In genomic region chr18:73479472-73479871, GRCh38 we compare ENCODE assay signal across 22 cellular contexts.
DNase-seq lines count a peak whose midpoint lies in the region; ATAC-seq, FAIRE-seq and TF ChIP-seq lines count a peak whose summit lies in the region.
"Had no signal": no experiment of that assay in that cellular context is flagged by ENCODE, and none has a peak within 500 bp of the region (broad histone marks: within the 10 kb centered on the region; RNA-seq: fewer than 3 reads in every experiment).

No MANE protein-coding gene starts in this region.

- in situ Hi-C loops in GM23248 (cut with MboI) = no loop called here

- no peak for TF ChIP-seq CTCF in fibroblast of lung (conservative IDR thresholded peaks at IDR 0.05 in 1 of 2, IDR thresholded peaks at IDR 0.05 in 1 of 2; ENCODE audit: low read depth in 1 of 2, low read length in 2 of 2)
- TF ChIP-seq CTCF in pancreas (IDR thresholded peaks at IDR 0.05) = no peak

- H3K27me3 ChIP-seq in GM23248 (replicated peaks; ENCODE audit: insufficient read depth) = no peaks in the 10 kb centered on the region
- H3K27me3 ChIP-seq in adipocyte (replicated peaks; ENCODE audit: control insufficient read depth, insufficient read depth, low read length) = no peaks in the 10 kb centered on the region
- no peaks in the 10 kb centered on the region for H3K27me3 ChIP-seq in fibroblast of lung (ENCODE audit: control insufficient read depth, insufficient read depth, low read length)
- H3K27me3 ChIP-seq in pancreas = no peaks in the 10 kb centered on the region

- intact Hi-C loops in pancreas (cut with DNase I) = no loop called here

- no peak for FAIRE-seq in pancreas (lab: Jason Lieb, UNC)
- FAIRE-seq: GM12878, H1 had no signal

- 14 to 24% methylated on average over 2 of the region's 2 CpGs for WGBS in GM23248 (ENCODE audit: low coverage in 1 of 2, low lambda C conversion rate in 2 of 2, missing lambda C conversion rate in 2 of 2), 2 experiments
- WGBS in pancreas, 2 donors = 47 to 57% methylated on average over 2 of the region's 2 CpGs

- H4K20me1 ChIP-seq in GM23248 (ENCODE audit: insufficient read depth) (no peaks in the 10 kb centered on the region), fibroblast of lung (ENCODE audit: control insufficient read depth, extremely low read depth, insufficient read depth, low read length) (no peaks in the 10 kb centered on the region)

- peaks cover 13% of the 10 kb centered on the region for H3K4me1 ChIP-seq in GM23248 (ENCODE audit: insufficient read depth)
- no peaks in the 10 kb centered on the region for H3K4me1 ChIP-seq in adipocyte (ENCODE audit: control insufficient read depth, insufficient read depth, low read length)
- H3K4me1 ChIP-seq in fibroblast of lung (ENCODE audit: control insufficient read depth, extremely low read depth, insufficient read depth, low read length) = no peaks in the 10 kb centered on the region
- no peaks in the 10 kb centered on the region for H3K4me1 ChIP-seq in pancreas
- H3K4me1 ChIP-seq: lower lobe of right lung had no signal

- no peaks in the 10 kb centered on the region for H3K36me3 ChIP-seq in GM23248 (ENCODE audit: low read depth)
- no peaks in the 10 kb centered on the region for H3K36me3 ChIP-seq in adipocyte (ENCODE audit: control insufficient read depth, insufficient read depth, low read length, severe bottlenecking)
- no peaks in the 10 kb centered on the region for H3K36me3 ChIP-seq in fibroblast of lung (ENCODE audit: control insufficient read depth, insufficient read depth, low read length)
- H3K36me3 ChIP-seq in pancreas = no peaks in the 10 kb centered on the region
- H3K36me3 ChIP-seq: lower lobe of right lung had no signal

- DNase-seq in GM23248 = peak; percentile 75
- peak; percentile 18 for DNase-seq in adipocyte (ENCODE audit: low read depth)
- peak; percentile 34 to 45 for DNase-seq in fibroblast of lung (ENCODE audit: low read depth in 2 of 2)
- DNase-seq in activated naive CD4-positive, alpha-beta T cell treated with anti-CD3 and anti-CD28 coated beads, Interleukin-2, amount 50 U/mL, for 16 hours = no peak
- DNase-seq in COLO668 (lab: John Stamatoyannopoulos, UW; ENCODE audit: unreplicated experiment) = no peak
- no peak for DNase-seq in pancreas
- DNase-seq in amniotic stem cell (lab: John Stamatoyannopoulos, UW) = no peak
- DNase-seq: activated CD4-positive, alpha-beta T cell treated with anti-CD3 and anti-CD28 coated beads, Interleukin-2, amount 50 U/mL, for 1 hour; CD8-positive, alpha-beta T cell; effector CD8-positive, alpha-beta T cell; erythroblast; kidney glomerular epithelial cell; lower lobe of right lung; NCI-H1694; right cardiac atrium; stimulated activated naive CD8-positive, alpha-beta T cell treated with anti-CD3 and anti-CD28 coated beads, Interleukin-15, Interleukin-2, amounts not matched to agents 100 U/mL and 50 U/mL, for 24 hours; T-helper 2 cell had no signal

- H3K9me2 ChIP-seq in GM23248 (ENCODE audit: insufficient read depth) = no peaks in the 10 kb centered on the region

- ATAC-seq in pancreas = no peak
- ATAC-seq: activated naive CD4-positive, alpha-beta T cell treated with anti-CD3 and anti-CD28 coated beads, Interleukin-2, amount 50 U/mL, for 72 hours; CD8-positive, alpha-beta T cell; GM12878; lower lobe of right lung; right cardiac atrium; stimulated activated naive CD8-positive, alpha-beta T cell treated with anti-CD3 and anti-CD28 coated beads, Interleukin-15, Interleukin-2, amounts not matched to agents 100 U/mL and 50 U/mL, for 24 hours had no signal

- H3K4me3 ChIP-seq in GM23248 (no peak overlapping the region), adipocyte (ENCODE audit: low read length) (no peak overlapping the region), fibroblast of lung (replicated peaks in 1 of 4; ENCODE audit: control extremely low read depth in 1 of 4, insufficient read depth in 1 of 4, low read depth in 3 of 4, low read length in 4 of 4) (no peak overlapping the region), pancreas (no peak overlapping the region)
- H3K4me3 ChIP-seq: GM12878, lower lobe of right lung, SK-N-MC had no signal

- H3K27ac ChIP-seq in GM23248 = no peak overlapping the region
- H3K27ac ChIP-seq in fibroblast of lung (ENCODE audit: insufficient read depth, low read length) = no peak overlapping the region
- H3K27ac ChIP-seq in pancreas = no peak overlapping the region
- H3K27ac ChIP-seq: lower lobe of right lung, RWPE1, SK-N-MC had no signal

- no peak overlapping the region for H2AFZ ChIP-seq in GM23248
- H2AFZ ChIP-seq in fibroblast of lung (ENCODE audit: low read length) = no peak overlapping the region

- H3F3A ChIP-seq in GM23248 (ENCODE audit: insufficient read depth) = no peaks in the 10 kb centered on the region

- H3K4me2 ChIP-seq in GM23248 (ENCODE audit: unreplicated experiment) = peak overlapping the region; percentile 45
- no peak overlapping the region for H3K4me2 ChIP-seq in fibroblast of lung (ENCODE audit: extremely low read depth, insufficient read depth, low read length)

- no peaks in the 10 kb centered on the region for H3K79me2 ChIP-seq in GM23248 (ENCODE audit: insufficient read depth)
- H3K79me2 ChIP-seq in fibroblast of lung (ENCODE audit: control insufficient read depth, insufficient read depth, low read length) = no peaks in the 10 kb centered on the region

- H3K9me3 ChIP-seq in GM23248 (ENCODE audit: low read depth) = no peaks in the 10 kb centered on the region
- no peaks in the 10 kb centered on the region for H3K9me3 ChIP-seq in adipocyte (ENCODE audit: control insufficient read depth, low read length)
- no peaks in the 10 kb centered on the region for H3K9me3 ChIP-seq in fibroblast of lung (ENCODE audit: control insufficient read depth, insufficient read depth, low read depth, low read length)
- H3K9me3 ChIP-seq in pancreas = no peaks in the 10 kb centered on the region
- H3K9me3 ChIP-seq: lower lobe of right lung had no signal

- H3K9ac ChIP-seq in GM23248 (no peak overlapping the region), adipocyte (ENCODE audit: low read length) (no peak overlapping the region), fibroblast of lung (ENCODE audit: insufficient read depth, low read length) (no peak overlapping the region)

Comparison
In these comparisons a context has a peak if more than half of its experiments do, and no peak if none do; other contexts are left out.
1. DNase-seq: peak in GM23248 (single experiment), adipocyte (single experiment) and fibroblast of lung (2 of 2); none in activated naive CD4-positive, alpha-beta T cell treated with anti-CD3 and anti-CD28 coated beads, Interleukin-2, amount 50 U/mL, for 16 hours (single experiment), COLO668 (single experiment), pancreas (0 of 6) and amniotic stem cell (single experiment).